8 cellular contexts compared by ENCODE assay signal in the genomic region with DNA sequence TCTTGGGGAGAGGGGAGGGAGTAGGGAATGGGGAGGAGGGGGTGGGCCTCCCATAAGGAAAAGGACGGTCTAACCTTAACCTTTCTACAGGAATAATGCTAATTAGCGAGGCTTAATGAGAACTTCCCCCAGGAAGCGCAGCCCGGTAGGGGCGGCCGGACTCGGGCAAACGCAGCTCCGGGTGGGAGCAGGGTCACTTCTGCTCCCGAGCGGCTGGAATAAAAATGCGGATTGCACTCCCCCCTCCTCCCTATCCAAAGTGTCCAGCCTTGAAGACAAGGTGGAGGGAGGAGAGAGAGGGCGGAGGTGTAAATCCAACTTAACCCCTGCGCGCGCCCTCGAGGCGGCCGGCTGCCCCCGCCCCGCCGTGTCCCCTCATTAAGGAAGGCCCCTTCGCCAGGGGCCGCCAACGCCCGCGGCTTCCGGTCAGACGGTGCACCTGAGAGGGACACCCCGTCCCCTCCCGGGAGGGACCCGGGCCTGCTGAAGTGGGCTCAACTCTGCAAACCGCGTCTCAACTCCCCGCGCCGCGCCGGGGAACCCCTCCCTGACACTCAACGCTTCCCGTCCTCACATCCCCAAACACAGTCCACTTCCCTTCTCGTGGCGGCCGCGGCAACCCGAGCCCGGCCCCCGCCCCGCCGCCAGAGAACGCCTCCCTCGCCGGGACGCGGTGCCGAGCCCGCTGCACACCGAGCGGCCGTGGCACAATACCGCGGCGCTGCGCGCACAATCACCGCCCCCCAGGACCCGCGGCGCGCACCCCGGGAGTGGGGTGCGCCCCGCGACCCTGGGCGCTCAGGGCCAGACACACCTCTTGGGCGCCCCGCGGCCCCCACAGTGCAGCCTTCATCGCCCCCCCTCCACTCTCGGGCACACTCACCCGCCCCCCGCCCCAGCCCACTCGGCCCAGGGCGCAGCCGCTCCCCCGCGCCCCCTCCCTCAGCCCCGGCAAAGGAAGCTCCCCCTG.
DNase-seq lines count a peak whose midpoint lies in the region; ATAC-seq and TF ChIP-seq lines count a peak whose summit lies in the region.

No MANE protein-coding gene starts in this region.

- peak overlapping the region; percentile 48 to 65 for H3K14ac ChIP-seq in mesenchymal stem cell (ENCODE audit: low read length in 2 of 2)

- peak overlapping the region; percentile 96 for H2BK120ac ChIP-seq in mesenchymal stem cell (ENCODE audit: low read depth, low read length)

- peak overlapping the region; percentile 73 for H3K4me2 ChIP-seq in mesenchymal stem cell (ENCODE audit: low read length, poor library complexity, severe bottlenecking)

- peak overlapping the region in 1 of 2 experiments; percentile 71 for H3K4ac ChIP-seq in mesenchymal stem cell (ENCODE audit: low read depth in 1 of 2, low read length in 2 of 2)

- no peak overlapping the region for H4K8ac ChIP-seq in mesenchymal stem cell (ENCODE audit: low read length)

- H3K36me3 ChIP-seq in mesenchymal stem cell (ENCODE audit: control insufficient read depth in 1 of 2, insufficient read depth in 2 of 2, low read depth in 1 of 2, low read length in 2 of 2) (no peaks in the 10 kb centered on the region), thyroid gland (no peaks in the 10 kb centered on the region)

- H3K18ac ChIP-seq in mesenchymal stem cell (ENCODE audit: low read depth in 1 of 2, low read length in 2 of 2), result peak overlapping the region; percentile 73 to 92

- peak overlapping the region; percentile 58 for H2BK5ac ChIP-seq in mesenchymal stem cell (ENCODE audit: low read depth, low read length, poor library complexity, severe bottlenecking)

- H3K9ac ChIP-seq in mesenchymal stem cell (ENCODE audit: low read length), result peak overlapping the region; percentile 66

- peaks cover 5% of the 10 kb centered on the region for H3K79me1 ChIP-seq in mesenchymal stem cell (replicated peaks; ENCODE audit: low read length, poor library complexity, severe bottlenecking)

- peaks cover 34% of the 10 kb centered on the region for H3K4me1 ChIP-seq in mesenchymal stem cell (ENCODE audit: control insufficient read depth, insufficient read depth, low read depth, low read length)
- H3K4me1 ChIP-seq in thyroid gland, result peaks cover 37 to 49% of the 10 kb centered on the region in 2 donors

- intact Hi-C loops in thyroid gland (cut with DNase I), result loop anchor here (5.0 kb wide), 1 partner anchor 125 kb away; a partner anchor contains a TSS

- under 1% methylated on average over 48 of the region's 88 CpGs for WGBS in mesenchymal stem cell
- WGBS in thyroid gland, 2 donors, result 2 to 4% methylated on average over 29 to 32 of the region's 88 CpGs

- peak overlapping the region; percentile 70 for H4K91ac ChIP-seq in mesenchymal stem cell (ENCODE audit: low read length)

- no peak for TF ChIP-seq POLR2A in thyroid gland (IDR thresholded peaks at IDR 0.05)

- no peak overlapping the region for H2AK5ac ChIP-seq in mesenchymal stem cell (ENCODE audit: low read length, severe bottlenecking)

- peak overlapping the region in 1 of 2 experiments; percentile 86 for H3K23ac ChIP-seq in mesenchymal stem cell (ENCODE audit: low read length in 2 of 2)

- H3K27me3 ChIP-seq in HL-60 (ENCODE audit: insufficient read depth, poor library complexity, severe bottlenecking) (no peaks in the 10 kb centered on the region), mesenchymal stem cell (ENCODE audit: control insufficient read depth in 1 of 2, insufficient read depth in 1 of 2, low read length in 2 of 2) (peaks cover 0 to 3% of the 10 kb centered on the region in 2 experiments), thyroid gland (no peaks in the 10 kb centered on the region)

- H2AFZ ChIP-seq in mesenchymal stem cell (ENCODE audit: low read depth, low read length), result no peak overlapping the region

- peak overlapping the region; percentile 49 for H3K27ac ChIP-seq in HL-60 (replicated peaks)
- peak overlapping the region; percentile 75 for H3K27ac ChIP-seq in mesenchymal stem cell (ENCODE audit: low read length, poor library complexity, severe bottlenecking)
- H3K27ac ChIP-seq in thyroid gland, result peak overlapping the region; percentile 28 to 93 (median 82)

- peak overlapping the region; percentile 70 for H3K4me3 ChIP-seq in AG10803 (ENCODE audit: low read length)
- peak overlapping the region; percentile 72 for H3K4me3 ChIP-seq in HL-60 (replicated peaks; ENCODE audit: insufficient read depth, low read length)
- H3K4me3 ChIP-seq in mesenchymal stem cell (ENCODE audit: insufficient read depth in 1 of 2, low read depth in 1 of 2, low read length in 2 of 2), result peak overlapping the region; percentile 80 to 83
- peak overlapping the region; percentile 34 to 89 (median 75) for H3K4me3 ChIP-seq in thyroid gland (replicated peaks in 1 of 3)

- H3K9me3 ChIP-seq in mesenchymal stem cell (ENCODE audit: control insufficient read depth, low read length) (no peaks in the 10 kb centered on the region), thyroid gland (no peaks in the 10 kb centered on the region)

- DNase-seq in AG10803 (ENCODE audit: low read depth) (no peak), HL-60 (ENCODE audit: low read depth in 1 of 2, low spot score in 1 of 2) (peak; percentile 46 to 71), UCSD-AML1 (lab: John Stamatoyannopoulos, UW; ENCODE audit: unreplicated experiment) (peak; percentile 59), mesenchymal stem cell (peak; percentile 53), thyroid gland (peak; percentile 51 to 58), foreskin melanocyte (no peak)
- DNase-seq in effector CD4-positive, alpha-beta T cell, result peak; percentile 13

- TF ChIP-seq CTCF in AG10803 (conservative IDR thresholded peaks at IDR 0.05; ENCODE audit: low read length), result no peak
- no peak for TF ChIP-seq CTCF in HL-60 (IDR thresholded peaks at IDR 0.05; ENCODE audit: insufficient read depth, low read length)
- no peak for TF ChIP-seq CTCF in thyroid gland (IDR thresholded peaks at IDR 0.05)

- ATAC-seq in HG03442 (IDR thresholded peaks at IDR 0.05; ENCODE audit: unreplicated experiment), result no peak

- H2BK15ac ChIP-seq in mesenchymal stem cell (ENCODE audit: low read depth, poor library complexity, severe bottlenecking), result peak overlapping the region; percentile 60

- H2BK12ac ChIP-seq in mesenchymal stem cell (ENCODE audit: low read length in 2 of 2), result peak overlapping the region in 1 of 2 experiments; percentile 32

Comparison
In these comparisons a context has a peak if more than half of its experiments do, and no peak if none do; other contexts are left out.
1. DNase-seq: peak in HL-60 (2 of 2), UCSD-AML1 (single experiment), effector CD4-positive, alpha-beta T cell (single experiment), mesenchymal stem cell (single experiment) and thyroid gland (2 of 2); none in AG10803 (single experiment) and foreskin melanocyte (single experiment).
2. Peak in every context shown above with its lines, with median percentiles within 50 percentile points of each other: H3K4me3 ChIP-seq and H3K27ac ChIP-seq.